ENCODE assay signal across 9 cellular contexts in genomic region chr3:161914703-161915102, GRCh38.
DNase-seq lines count a peak whose midpoint lies in the region; ATAC-seq lines count a peak whose summit lies in the region.
"Had no signal": no experiment of that assay in that cellular context is flagged by ENCODE, and none has a peak within 500 bp of the region (broad histone marks: within the 10 kb centered on the region; RNA-seq: fewer than 3 reads in every experiment).

No MANE protein-coding gene starts in this region.

- H3K27ac ChIP-seq in SJCRH30 = no peak overlapping the region
- H3K27ac ChIP-seq: neutrophil had no signal

- no peaks in the 10 kb centered on the region for H3K4me1 ChIP-seq in SJCRH30

- ATAC-seq in Right ventricle myocardium superior (ENCODE audit: poor library complexity) (peak; percentile 93), GM21367 (IDR thresholded peaks at IDR 0.05; ENCODE audit: unreplicated experiment) (no peak)

- H3K4me3 ChIP-seq in SJCRH30 = no peak overlapping the region
- no peak overlapping the region for H3K4me3 ChIP-seq in skeletal muscle cell (ENCODE audit: low read depth, low read length)

- DNase-seq in DMS 273 (lab: John Stamatoyannopoulos, UW; ENCODE audit: unreplicated experiment) (peak; percentile 45), DMS 273 treated with DMSO at 0.1 percent for 48 hours (lab: John Stamatoyannopoulos, UW) (no peak), SJCRH30 (peak; percentile 21 to 50), Right ventricle myocardium superior (peak; percentile 51), skeletal muscle cell (ENCODE audit: low read depth) (peak; percentile 51), NCI-H2107 treated with DMSO at 0.1 percent for 48 hours (lab: John Stamatoyannopoulos, UW; ENCODE audit: unreplicated experiment) (no peak), 8988T (no peak)

- H3K27me3 ChIP-seq in SJCRH30 = no peaks in the 10 kb centered on the region
- H3K27me3 ChIP-seq: neutrophil had no signal

- intact Hi-C loops in Right ventricle myocardium superior (cut with DNase I) = no loop called here

- no peaks in the 10 kb centered on the region for H3K36me3 ChIP-seq in SJCRH30
- H3K36me3 ChIP-seq: neutrophil had no signal

- no peaks in the 10 kb centered on the region for H3K9me3 ChIP-seq in SJCRH30 (replicated peaks)
- H3K9me3 ChIP-seq: neutrophil had no signal

Comparison
In these comparisons a context has a peak if more than half of its experiments do, and no peak if none do; other contexts are left out.
1. DNase-seq: peak in DMS 273 (single experiment), SJCRH30 (2 of 2), Right ventricle myocardium superior (single experiment) and skeletal muscle cell (single experiment); none in DMS 273 treated with DMSO at 0.1 percent for 48 hours (single experiment), NCI-H2107 treated with DMSO at 0.1 percent for 48 hours (single experiment) and 8988T (single experiment).